Comparison of ENCODE assay signal across 8 cellular contexts in the genomic region with DNA sequence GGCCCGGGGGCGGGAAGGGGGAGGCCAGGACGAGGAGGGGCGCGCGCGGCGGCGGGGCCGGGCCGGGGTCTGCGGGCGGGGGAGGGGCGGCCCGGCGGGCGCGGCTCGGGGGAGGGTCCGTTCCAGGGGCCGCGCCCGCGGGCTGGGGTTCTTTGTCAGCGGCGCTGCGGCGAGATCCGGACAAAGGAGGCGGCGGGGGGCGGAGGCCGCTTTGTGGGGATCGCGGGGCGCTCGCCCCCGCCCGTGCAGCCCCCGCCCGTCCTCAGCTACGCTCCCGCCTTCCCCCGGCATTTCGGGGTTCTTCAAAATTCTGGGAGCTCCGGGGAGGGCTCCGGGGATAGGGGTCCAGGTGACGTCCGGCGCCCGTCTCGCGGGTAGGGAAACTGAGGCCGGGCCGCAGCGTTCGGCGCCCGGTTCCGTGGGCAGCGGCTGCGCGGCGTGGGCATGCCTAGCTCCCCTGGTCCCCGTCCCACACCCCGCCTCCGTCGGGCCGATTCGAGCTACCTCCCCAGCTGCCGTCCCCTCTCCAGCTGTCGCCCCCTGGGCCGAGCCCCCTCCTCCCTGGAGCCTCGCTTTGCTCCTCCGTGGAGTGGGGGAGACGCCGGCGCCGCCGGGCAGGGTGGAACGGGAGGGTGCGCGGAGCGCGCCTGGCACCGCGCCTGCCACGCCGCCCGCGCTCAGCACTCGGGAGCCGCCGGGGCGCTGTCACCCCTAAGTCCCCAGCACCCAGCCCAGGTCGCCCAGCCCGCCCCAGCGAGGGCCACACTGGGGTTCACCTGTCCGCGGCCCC. TPM values are rescaled to one million over a fixed set of nuclear protein-coding genes. Genes with fewer than 3 reads are reported as not detected.
DNase-seq lines count a peak whose midpoint lies in the region; TF ChIP-seq lines count a peak whose summit lies in the region.

No MANE protein-coding gene starts in this region.

- peak overlapping the region; percentile 84 for H3K4me3 ChIP-seq in rectal smooth muscle tissue (ENCODE audit: low read length)

- peak overlapping the region; percentile 55 for H3K9ac ChIP-seq in rectal smooth muscle tissue (ENCODE audit: low read length)

- DNase-seq in NCI-H1417 (lab: John Stamatoyannopoulos, UW) (peak in 2 of 3 experiments; percentile 40 to 52), NCI-H1417 treated with DMSO at 0.1 percent for 48 hours (lab: John Stamatoyannopoulos, UW) (no peak), glutamatergic neuron (peak; percentile 61), COLO829 (ENCODE audit: low spot score) (no peak), NCI-H1092 (lab: John Stamatoyannopoulos, UW) (no peak), NCI-H2196 treated with DMSO at 0.1 percent for 48 hours (lab: John Stamatoyannopoulos, UW; ENCODE audit: unreplicated experiment) (no peak)
- peak; percentile 35 for DNase-seq in activated CD8-positive, alpha-beta memory T cell treated with anti-CD3 and anti-CD28 coated beads, Interleukin-2, amount 50 U/mL, for 4 hours

- H3K36me3 ChIP-seq in rectal smooth muscle tissue (ENCODE audit: control insufficient read depth, insufficient read depth, low read length) = no peaks in the 10 kb centered on the region

- peak overlapping the region; percentile 48 for H3K27ac ChIP-seq in rectal smooth muscle tissue (ENCODE audit: low read depth, low read length)

- H3K4me1 Mint-ChIP-seq in glutamatergic neuron (ENCODE audit: low read depth, unreplicated experiment) = peaks cover 45% of the 10 kb centered on the region

- peaks cover 47% of the 10 kb centered on the region for H3K9me3 Mint-ChIP-seq in glutamatergic neuron (ENCODE audit: unreplicated experiment)

- H3K27me3 Mint-ChIP-seq in glutamatergic neuron (ENCODE audit: unreplicated experiment) = peaks cover 36% of the 10 kb centered on the region

- H3K27me3 ChIP-seq in rectal smooth muscle tissue (ENCODE audit: control insufficient read depth, insufficient read depth, low read length) = peaks cover 3% of the 10 kb centered on the region

- peak overlapping the region; percentile 98 for H3K27ac Mint-ChIP-seq in glutamatergic neuron (ENCODE audit: unreplicated experiment)

- H3K4me1 ChIP-seq in rectal smooth muscle tissue (ENCODE audit: control insufficient read depth, insufficient read depth, low read length) = peaks cover 7% of the 10 kb centered on the region

- TF ChIP-seq CTCF in glutamatergic neuron (IDR thresholded peaks at IDR 0.05; ENCODE audit: partially characterized antibody, unreplicated experiment) = no peak

- H3K36me3 Mint-ChIP-seq in glutamatergic neuron (ENCODE audit: unreplicated experiment) = no peaks in the 10 kb centered on the region

- H3K4me3 Mint-ChIP-seq in glutamatergic neuron (ENCODE audit: unreplicated experiment) = peak overlapping the region; percentile 94

RNA-seq across cellular contexts. Expression of gene SNN, which starts 0.5 kb away (rescaled TPM):
- total RNA-seq in glutamatergic neuron (ENCODE audit: unreplicated experiment) = 491 TPM

Comparison
In these comparisons a context has a peak if more than half of its experiments do, and no peak if none do; other contexts are left out.
1. DNase-seq: peak in NCI-H1417 (2 of 3), activated CD8-positive, alpha-beta memory T cell treated with anti-CD3 and anti-CD28 coated beads, Interleukin-2, amount 50 U/mL, for 4 hours (single experiment) and glutamatergic neuron (single experiment); none in NCI-H1417 treated with DMSO at 0.1 percent for 48 hours (single experiment), COLO829 (single experiment), NCI-H1092 (single experiment) and NCI-H2196 treated with DMSO at 0.1 percent for 48 hours (single experiment).